31 cellular contexts compared by ENCODE assay signal in genomic region chr7:50300336-50300735, GRCh38. TPM values are rescaled to one million over a fixed set of nuclear protein-coding genes. Genes with fewer than 3 reads are reported as not detected.
DNase-seq lines count a peak whose midpoint lies in the region; ATAC-seq and TF ChIP-seq lines count a peak whose summit lies in the region.
"Had no signal": no experiment of that assay in that cellular context is flagged by ENCODE, and none has a peak within 500 bp of the region (broad histone marks: within the 10 kb centered on the region; RNA-seq: fewer than 3 reads in every experiment).

No MANE protein-coding gene starts in this region.

- peaks cover 4 to 5% of the 10 kb centered on the region in 2 donors for H3K36me3 Mint-ChIP-seq in activated T-cell treated with anti-CD3 and anti-CD28 coated beads, Interleukin-2, amount 50 U/mL, for 72 hours (ENCODE audit: insufficient read depth in 2 of 2)
- H3K36me3 Mint-ChIP-seq in CD8-positive, alpha-beta memory T cell, result peaks cover 4 to 10% (median 4%) of the 10 kb centered on the region in 3 donors
- H3K36me3 Mint-ChIP-seq in activated B cell treated with CpG ODN at 0.5 μM for 24 hours (ENCODE audit: low read depth) (peaks cover 5% of the 10 kb centered on the region), memory B cell (peaks cover 2% of the 10 kb centered on the region)
- H3K36me3 Mint-ChIP-seq: WTC11 had no signal

- peak overlapping the region; percentile 30 for H3K4me3 ChIP-seq in CD8-positive, alpha-beta memory T cell (ENCODE audit: low read length)
- H3K4me3 ChIP-seq: coronary artery, esophagus muscularis mucosa, spleen, thyroid gland had no signal

- no peak for ATAC-seq in activated T-cell treated with anti-CD3 and anti-CD28 coated beads, Interleukin-2, amount 50 U/mL, for 72 hours (replicated peaks in 1 of 2)
- ATAC-seq in activated B cell treated with CpG ODN at 0.5 μM for 24 hours (ENCODE audit: low read depth) (no peak), memory B cell (ENCODE audit: low read depth) (no peak), GM18502 (IDR thresholded peaks at IDR 0.05; ENCODE audit: poor library complexity, unreplicated experiment) (no peak)
- ATAC-seq: HCT116, left colon, WTC11 had no signal

- intact Hi-C loops in activated B cell treated with CpG ODN at 0.5 μM for 24 hours (cut with micrococcal nuclease), result no loop called here

- TF ChIP-seq CTCF in activated B cell treated with CpG ODN at 0.5 μM for 24 hours (IDR thresholded peaks at IDR 0.05), result no peak

- peaks cover 35% of the 10 kb centered on the region for H3K4me1 ChIP-seq in CD8-positive, alpha-beta memory T cell (ENCODE audit: insufficient read depth, low read length)

- H3K36me3 ChIP-seq in CD8-positive, alpha-beta memory T cell (ENCODE audit: insufficient read depth, low read length), result no peaks in the 10 kb centered on the region
- H3K36me3 ChIP-seq: brain microvascular endothelial cell, esophagus muscularis mucosa, spleen, thyroid gland had no signal

- no peaks in the 10 kb centered on the region for H3K27me3 ChIP-seq in CD8-positive, alpha-beta memory T cell (ENCODE audit: insufficient read depth, low read length, poor library complexity, severe bottlenecking)
- H3K27me3 ChIP-seq: thyroid gland had no signal

- POLR2A ChIA-PET in CD8-positive, alpha-beta memory T cell (lab: Charles Lee), result interaction anchor here (0.8 to 1.4 kb wide), 2 partner anchors 26 to 60 kb away, joined by 3 read pairs; no protein-coding TSS in a partner anchor
- POLR2A ChIA-PET in activated B cell treated with CpG ODN at 0.5 μM for 24 hours (lab: Charles Lee), result interaction anchor here (1.0 to 1.5 kb wide), 4 partner anchors 12 to 110 kb away, joined by 3 to 9 read pairs (median 4); no protein-coding TSS in a partner anchor

- peaks cover 72% of the 10 kb centered on the region for H3K4me1 Mint-ChIP-seq in activated T-cell treated with anti-CD3 and anti-CD28 coated beads, Interleukin-2, amount 50 U/mL, for 72 hours (ENCODE audit: low read depth)
- H3K4me1 Mint-ChIP-seq in CD8-positive, alpha-beta memory T cell, result peaks cover 27 to 58% (median 52%) of the 10 kb centered on the region in 3 donors
- peaks cover 28% of the 10 kb centered on the region for H3K4me1 Mint-ChIP-seq in activated B cell treated with CpG ODN at 0.5 μM for 24 hours
- H3K4me1 Mint-ChIP-seq in memory B cell, result peaks cover 22% of the 10 kb centered on the region

- no peak for DNase-seq in activated T-cell treated with anti-CD3 and anti-CD28 coated beads, Interleukin-2, amount 50 U/mL, for 72 hours
- no peak for DNase-seq in activated T-cell treated with anti-CD3 and anti-CD28 coated beads, Interleukin-2, amount 50 U/mL, for 48 hours
- no peak for DNase-seq in CD8-positive, alpha-beta memory T cell
- no peak for DNase-seq in activated B cell treated with CpG ODN at 0.5 μM for 24 hours
- no peak for DNase-seq in memory B cell (ENCODE audit: low spot score in 2 of 2)
- DNase-seq in retina, result no peak
- DNase-seq in NCI-H2196 treated with DMSO at 0.1 percent for 48 hours (lab: John Stamatoyannopoulos, UW; ENCODE audit: unreplicated experiment), result no peak
- DNase-seq: ACHN; activated CD4-positive, alpha-beta memory T cell treated with anti-CD3 and anti-CD28 coated beads for 36 hours; activated T-cell treated with anti-CD3 and anti-CD28 coated beads for 4 hours; brain microvascular endothelial cell; EL; foreskin melanocyte; Kasumi-1; left colon; mesenchymal stem cell; NCI-H1694; NCI-H524 treated with DMSO at 0.1 percent for 48 hours; spleen; stimulated activated CD4-positive, alpha-beta T cell treated with anti-CD3 and anti-CD28 coated beads, Interleukin-4, amount 100 ng/mL, for 4 hours; thyroid gland had no signal

- H3K4me3 Mint-ChIP-seq in activated T-cell treated with anti-CD3 and anti-CD28 coated beads, Interleukin-2, amount 50 U/mL, for 72 hours, result peak overlapping the region; percentile 42 to 73
- peak overlapping the region in 5 of 7 donors; percentile 6 to 64 (median 14) for H3K4me3 Mint-ChIP-seq in CD8-positive, alpha-beta memory T cell
- no peak overlapping the region for H3K4me3 Mint-ChIP-seq in activated B cell treated with CpG ODN at 0.5 μM for 24 hours
- no peak overlapping the region for H3K4me3 Mint-ChIP-seq in memory B cell
- H3K4me3 Mint-ChIP-seq: activated CD4-positive, alpha-beta memory T cell treated with anti-CD3 and anti-CD28 coated beads for 36 hours; WTC11 had no signal

- no peak overlapping the region for H3K27ac Mint-ChIP-seq in activated T-cell treated with anti-CD3 and anti-CD28 coated beads, Interleukin-2, amount 50 U/mL, for 72 hours
- peak overlapping the region in 7 of 8 donors; percentile 4 to 80 (median 66) for H3K27ac Mint-ChIP-seq in CD8-positive, alpha-beta memory T cell
- H3K27ac Mint-ChIP-seq in activated B cell treated with CpG ODN at 0.5 μM for 24 hours (peak overlapping the region; percentile 64), memory B cell (peak overlapping the region; percentile 31)
- H3K27ac Mint-ChIP-seq: activated CD4-positive, alpha-beta memory T cell treated with anti-CD3 and anti-CD28 coated beads for 36 hours; stimulated activated naive CD8-positive, alpha-beta T cell treated with anti-CD3 and anti-CD28 coated beads, Interleukin-15, Interleukin-2, amounts not matched to agents 100 ng/mL and 50 ng/mL, for 24 hours; WTC11 had no signal

- CTCF ChIA-PET in CD8-positive, alpha-beta memory T cell (lab: Charles Lee), result interaction anchor here (0.7 to 2.0 kb wide), 11 partner anchors 14 to 157 kb away, joined by 3 to 5 read pairs (median 4); no protein-coding TSS in a partner anchor
- CTCF ChIA-PET in activated B cell treated with CpG ODN at 0.5 μM for 24 hours (lab: Charles Lee), result interaction anchor here (1.1 to 1.7 kb wide), 3 partner anchors 28 to 95 kb away, joined by 3 to 6 read pairs (median 4); no protein-coding TSS in a partner anchor

- H3K9me3 Mint-ChIP-seq in activated T-cell treated with anti-CD3 and anti-CD28 coated beads, Interleukin-2, amount 50 U/mL, for 72 hours, result no peaks in the 10 kb centered on the region
- H3K9me3 Mint-ChIP-seq in CD8-positive, alpha-beta memory T cell, result no peaks in the 10 kb centered on the region
- H3K9me3 Mint-ChIP-seq in activated B cell treated with CpG ODN at 0.5 μM for 24 hours (no peaks in the 10 kb centered on the region), memory B cell (no peaks in the 10 kb centered on the region)
- H3K9me3 Mint-ChIP-seq: activated CD4-positive, alpha-beta memory T cell treated with anti-CD3 and anti-CD28 coated beads for 36 hours; stimulated activated naive CD8-positive, alpha-beta T cell treated with anti-CD3 and anti-CD28 coated beads, Interleukin-15, Interleukin-2, amounts not matched to agents 100 ng/mL and 50 ng/mL, for 24 hours; WTC11 had no signal

- no peaks in the 10 kb centered on the region for H3K27me3 Mint-ChIP-seq in activated T-cell treated with anti-CD3 and anti-CD28 coated beads, Interleukin-2, amount 50 U/mL, for 72 hours (ENCODE audit: low read depth)
- peaks cover 0 to 2% of the 10 kb centered on the region in 2 donors for H3K27me3 Mint-ChIP-seq in CD8-positive, alpha-beta memory T cell
- H3K27me3 Mint-ChIP-seq in activated B cell treated with CpG ODN at 0.5 μM for 24 hours (no peaks in the 10 kb centered on the region), memory B cell (no peaks in the 10 kb centered on the region)
- H3K27me3 Mint-ChIP-seq: activated CD4-positive, alpha-beta memory T cell treated with anti-CD3 and anti-CD28 coated beads for 36 hours; stimulated activated naive CD8-positive, alpha-beta T cell treated with anti-CD3 and anti-CD28 coated beads, Interleukin-15, Interleukin-2, amounts not matched to agents 100 ng/mL and 50 ng/mL, for 24 hours had no signal

- no peak overlapping the region for H3K27ac ChIP-seq in CD8-positive, alpha-beta memory T cell (ENCODE audit: low read depth, low read length)
- H3K27ac ChIP-seq: brain microvascular endothelial cell, C4-2B, coronary artery, esophagus muscularis mucosa, thyroid gland had no signal

- H3K9me3 ChIP-seq in CD8-positive, alpha-beta memory T cell (ENCODE audit: low read length), result no peaks in the 10 kb centered on the region
- H3K9me3 ChIP-seq: esophagus muscularis mucosa, spleen, thyroid gland had no signal

RNA-seq across cellular contexts. Expression of gene IKZF1, which starts 4.2 kb away (rescaled TPM):
- total RNA-seq in activated T-cell treated with anti-CD3 and anti-CD28 coated beads, Interleukin-2, amount 50 U/mL, for 72 hours, result 100 to 1,000 TPM; 427 to 504 TPM
- 100 to 1,000 TPM; 225 to 226 TPM for total RNA-seq in CD8-positive, alpha-beta memory T cell
- polyA plus RNA-seq in CD8-positive, alpha-beta memory T cell, result 238 TPM
- total RNA-seq in activated B cell treated with CpG ODN at 0.5 μM for 24 hours, result 301 and 325 TPM in 2 replicates
- total RNA-seq: myocyte, RPMI7951, SK-MEL-5 had no signal

Comparison
In these comparisons a context has a peak if more than half of its experiments do, and no peak if none do; other contexts are left out.
1. H3K4me3 Mint-ChIP-seq: peak in activated T-cell treated with anti-CD3 and anti-CD28 coated beads, Interleukin-2, amount 50 U/mL, for 72 hours (2 of 2) and CD8-positive, alpha-beta memory T cell (5 of 7); none in activated B cell treated with CpG ODN at 0.5 μM for 24 hours (single experiment) and memory B cell (single experiment).